ENCODE assay signal across 22 cellular contexts in genomic region chr1:78606274-78606673, GRCh38.
"Had no signal": no experiment of that assay in that cellular context is flagged by ENCODE, and none has a peak within 500 bp of the region (broad histone marks: within the 10 kb centered on the region; RNA-seq: fewer than 3 reads in every experiment).

No MANE protein-coding gene starts in this region.

- H3K9ac ChIP-seq: parathyroid adenoma had no signal

- H3K4me3 ChIP-seq: ascending aorta, esophagus muscularis mucosa, lung, sigmoid colon, tibial nerve had no signal

- H3K36me3 ChIP-seq: ascending aorta, esophagus muscularis mucosa, neutrophil, sigmoid colon, tibial nerve had no signal

- H3K27me3 ChIP-seq: ascending aorta, neutrophil, sigmoid colon, tibial nerve had no signal

- H2AFZ ChIP-seq: parathyroid adenoma had no signal

- H3K9me3 ChIP-seq: ascending aorta, esophagus muscularis mucosa, neutrophil, sigmoid colon, tibial nerve had no signal

- DNase-seq: activated CD4-positive, alpha-beta T cell treated with anti-CD3 and anti-CD28 coated beads, Interleukin-2, amount 50 U/mL, for 1 hour; activated CD4-positive, CD25-positive, alpha-beta regulatory T cell treated with anti-CD3 and anti-CD28 coated beads, Interleukin-2, amount 50 U/mL, for 72 hours; activated CD8-positive, alpha-beta memory T cell treated with anti-CD3 and anti-CD28 coated beads, Interleukin-2, amount 50 U/mL, for 4 hours; activated effector memory CD4-positive, alpha-beta T cell treated with Interleukin-2 at 50 U/mL for 16 hours; activated naive CD4-positive, alpha-beta T cell treated with anti-CD3 and anti-CD28 coated beads, Interleukin-2, amount 10 ng/mL, durations not matched to agents 7 days and 5 days; activated naive CD8-positive, alpha-beta T cell treated with anti-CD3 and anti-CD28 coated beads, Interleukin-2, amount 50 U/mL, for 24 hours; activated T-cell treated with anti-CD3 and anti-CD28 coated beads, Interleukin-2, amount 50 U/mL, for 48 hours; effector CD8-positive, alpha-beta T cell; foreskin keratinocyte; glutamatergic neuron; hippocampal formation; left cardiac atrium; naive B cell; sigmoid colon; stimulated activated CD4-positive, alpha-beta T cell treated with anti-CD3 and anti-CD28 coated beads, Interleukin-2, amount 100 ng/mL, for 24 hours; stimulated activated naive CD4-positive, alpha-beta T cell treated with Interleukin-2 at 50 U/mL for 16 hours had no signal

- H3K4me1 ChIP-seq: ascending aorta, foreskin keratinocyte, parathyroid adenoma had no signal

- H3K27ac ChIP-seq: ascending aorta, esophagus muscularis mucosa, foreskin keratinocyte, neutrophil, parathyroid adenoma, sigmoid colon, tibial nerve had no signal
